In genomic region chr3:53286727-53287412, GRCh38 we compare ENCODE assay signal across 11 cellular contexts. TPM values are rescaled to one million over a fixed set of nuclear protein-coding genes. Genes with fewer than 3 reads are reported as not detected.
A peak's percentile ranks its signal among the peaks of the same experiment; 100 is the strongest.
DNase-seq lines count a peak whose midpoint lies in the region; ATAC-seq and TF ChIP-seq lines count a peak whose summit lies in the region.
"Had no signal": no experiment of that assay in that cellular context is flagged by ENCODE, and none has a peak within 500 bp of the region (broad histone marks: within the 10 kb centered on the region; RNA-seq: fewer than 3 reads in every experiment).

No MANE protein-coding gene starts in this region.

- no peaks in the 10 kb centered on the region for H3F3A ChIP-seq in GM23338 (replicated peaks; ENCODE audit: low read depth)

- H3K9me2 ChIP-seq in GM23338 (ENCODE audit: insufficient read depth): no peaks in the 10 kb centered on the region

- H3K27ac ChIP-seq in GM23338 (ENCODE audit: low read depth) (peak overlapping the region; percentile 91), stomach (peak overlapping the region in 1 of 5 donors; percentile 60)

- H3K9me3 Mint-ChIP-seq in GM23338: no peaks in the 10 kb centered on the region

- no peak overlapping the region for H2AFZ ChIP-seq in GM23338

- no peaks in the 10 kb centered on the region for H3K36me3 ChIP-seq in GM23338 (ENCODE audit: insufficient read depth)
- peaks cover 13 to 85% (median 80%) of the 10 kb centered on the region in 4 donors for H3K36me3 ChIP-seq in stomach

- H3K4me2 ChIP-seq in GM23338: peak overlapping the region; percentile 73

- H3K9me3 ChIP-seq in stomach: no peaks in the 10 kb centered on the region

- H3K27me3 Mint-ChIP-seq in GM23338 (ENCODE audit: insufficient read depth, low read depth, poor library complexity): peaks cover 4% of the 10 kb centered on the region

- no peak for TF ChIP-seq CTCF in GM23338 (conservative IDR thresholded peaks at IDR 0.05; ENCODE audit: low read depth in 2 of 2)
- no peak for TF ChIP-seq CTCF in stomach (IDR thresholded peaks at IDR 0.05)

- no peak for TF ChIP-seq POLR2A in stomach (IDR thresholded peaks at IDR 0.05)

- DNase-seq in GM23338 (ENCODE audit: low spot score): peak; percentile 73
- peak; percentile 67 for DNase-seq in fibroblast of peridontal ligament (ENCODE audit: extremely low read depth)
- DNase-seq in pons (ENCODE audit: low spot score): peak; percentile 67
- DNase-seq in stomach: no peak
- no peak for DNase-seq in NCI-H774 (lab: John Stamatoyannopoulos, UW)
- no peak for DNase-seq in HEK293T (ENCODE audit: extremely low spot score)
- DNase-seq: KBM-7, NCI-H446, T-helper 9 cell had no signal

- H3K4me3 Mint-ChIP-seq in GM23338: peak overlapping the region; percentile 63

- H3K27ac Mint-ChIP-seq in GM23338: peak overlapping the region; percentile 96

- WGBS in stomach, 5 donors: 66 to 81% (median 78%) methylated on average over 5 of the region's 5 CpGs

- H3K36me3 Mint-ChIP-seq in GM23338 (ENCODE audit: low read depth): peaks cover 23% of the 10 kb centered on the region

- POLR2A ChIA-PET in HEK293T (lab: Yijun Ruan, JAX): no interaction called here

- H3K4me3 ChIP-seq in GM23338 (peak overlapping the region; percentile 41), stomach (no peak overlapping the region)

- intact Hi-C loops in stomach (cut with DNase I; ENCODE audit: low total_unique reads): no loop called here

- H4K20me1 ChIP-seq in GM23338 (replicated peaks; ENCODE audit: insufficient read depth): peaks cover 8% of the 10 kb centered on the region; the same call in 1 of the 2 replicates

- H3K4me1 Mint-ChIP-seq in GM23338: peaks cover 52% of the 10 kb centered on the region

- H3K27me3 ChIP-seq in GM23338 (ENCODE audit: insufficient read depth) (no peaks in the 10 kb centered on the region), stomach (no peaks in the 10 kb centered on the region)

- CTCF ChIA-PET in HEK293T (lab: Yijun Ruan, JAX): no interaction called here

- no peak for TF ChIP-seq EP300 in stomach (IDR thresholded peaks at IDR 0.05)

- peak; percentile 97 for ATAC-seq in GM23338
- peak; percentile 35; the same call in 1 of the 3 replicates for ATAC-seq in SK-N-SH treated with all-trans-retinoic acid at 6 μM for 48 hours
- ATAC-seq in HG03039 (IDR thresholded peaks at IDR 0.05; ENCODE audit: unreplicated experiment): no peak

- H3K4me1 ChIP-seq in GM23338 (ENCODE audit: insufficient read depth) (peaks cover 31% of the 10 kb centered on the region), stomach (peaks cover 0 to 19% (median 4%) of the 10 kb centered on the region in 4 donors)

- H3K79me2 ChIP-seq in GM23338 (replicated peaks; ENCODE audit: insufficient read depth): peaks cover 6% of the 10 kb centered on the region; the same call in 1 of the 2 replicates

TF ChIP-seq in GM23338, 12 proteins besides CTCF, POLR2A, EP300 and RAD21:
- TF ChIP-seq CREB1 (CRISPR knock-in tag; IDR thresholded peaks at IDR 0.05; ENCODE audit: low read depth) (no peak), EZH2phosphoT487 (IDR thresholded peaks at IDR 0.05; ENCODE audit: unreplicated experiment) (no peak), POLR2AphosphoS5 (IDR thresholded peaks at IDR 0.05; ENCODE audit: low read depth) (no peak)

TF ChIP-seq in SK-N-SH treated with all-trans-retinoic acid at 6 μM for 48 hours, 23 proteins besides CTCF, POLR2A, EP300 and RAD21:
- TF ChIP-seq BACH2 (CRISPR knock-in tag; IDR thresholded peaks at IDR 0.05; ENCODE audit: borderline replicate concordance): no peak
- no peak for TF ChIP-seq RARB (CRISPR knock-in tag; IDR thresholded peaks at IDR 0.05)
- TF ChIP-seq ZNF565 (CRISPR knock-in tag; conservative IDR thresholded peaks at IDR 0.05; ENCODE audit: low read depth): no peak
- TF ChIP-seq SNAI2 (CRISPR knock-in tag; IDR thresholded peaks at IDR 0.05): no peak
- TF ChIP-seq ZC3H10 (CRISPR knock-in tag; IDR thresholded peaks at IDR 0.05): no peak
- no peak for TF ChIP-seq GLIS3 (CRISPR knock-in tag; IDR thresholded peaks at IDR 0.05)
- TF ChIP-seq TOX (CRISPR knock-in tag; IDR thresholded peaks at IDR 0.05; ENCODE audit: borderline replicate concordance): no peak
- no peak for TF ChIP-seq ISL1 (CRISPR knock-in tag; IDR thresholded peaks at IDR 0.05)
- no peak for TF ChIP-seq OSR1 (CRISPR knock-in tag; IDR thresholded peaks at IDR 0.05)
- TF ChIP-seq CSDC2 (CRISPR knock-in tag; IDR thresholded peaks at IDR 0.05): no peak
- no peak for TF ChIP-seq CREB5 (CRISPR knock-in tag; IDR thresholded peaks at IDR 0.05; ENCODE audit: low read depth)

TF ChIP-seq in HEK293T, 16 proteins besides CTCF, POLR2A, EP300 and RAD21:
- no peak for TF ChIP-seq TARDBP (IDR thresholded peaks at IDR 0.05)

RNA-seq across cellular contexts. Expression of gene TKT, which starts 31.0 kb away (rescaled TPM):
- 1,229 and 1,411 TPM in 2 replicates for total RNA-seq in GM23338 (2014; rRNA removed; shearing (Covaris generic))
- polyA plus RNA-seq in GM23338 (2016; fragmentation: Nextera tagmentation; extraction: Ambion mirVana) (584 and 604 TPM in 2 replicates), stomach (100 to 1,000 TPM in 2 of 3 donors, 10 to 100 TPM in 1; 84.9 to 385 (median 118) TPM)
- total RNA-seq in stomach: 100 to 1,000 TPM in 3 of 5 donors, 10 to 100 TPM in 2; 88.3 to 247 (median 162) TPM

Comparison
In these comparisons a context has a peak if more than half of its experiments do, and no peak if none do; other contexts are left out.
1. DNase-seq: peak in GM23338 (single experiment), fibroblast of peridontal ligament (single experiment) and pons (single experiment); none in stomach (single experiment), NCI-H774 (single experiment) and HEK293T (single experiment).